Comparison of ENCODE assay signal across 8 cellular contexts in the genomic region with DNA sequence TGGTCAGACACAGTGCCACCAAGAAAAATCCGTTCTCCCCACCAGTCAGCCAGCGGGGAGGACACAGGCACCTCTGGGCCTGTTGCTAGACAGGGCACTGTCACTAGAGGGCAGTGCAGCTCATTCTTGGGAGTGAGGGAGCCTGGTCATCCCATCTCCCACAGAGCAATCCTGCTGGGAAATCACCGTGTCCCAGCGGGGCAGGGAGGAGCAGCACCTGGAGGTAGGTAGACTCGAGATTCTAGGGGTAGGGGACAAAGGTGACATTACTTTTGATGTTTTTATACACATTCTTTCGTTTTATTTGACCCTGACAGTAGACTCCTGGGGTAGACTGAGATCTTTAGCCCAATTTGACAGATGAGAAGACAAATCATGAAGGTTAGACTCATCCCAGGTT. TPM values are rescaled to one million over a fixed set of nuclear protein-coding genes. Genes with fewer than 3 reads are reported as not detected.
DNase-seq lines count a peak whose midpoint lies in the region; ATAC-seq lines count a peak whose summit lies in the region.

No MANE protein-coding gene starts in this region.

- H3K23ac ChIP-seq in trophoblast cell (ENCODE audit: low read length) = no peak overlapping the region

- DNase-seq in DMS 273 treated with DMSO at 0.1 percent for 48 hours (lab: John Stamatoyannopoulos, UW) = peak; percentile 44
- DNase-seq in Karpas-422 = peak; percentile 79
- DNase-seq in RPMI7951 (ENCODE audit: low read depth) = peak; percentile 73
- DNase-seq in activated effector memory CD4-positive, alpha-beta T cell treated with Interleukin-2 at 50 U/mL for 16 hours = peak; percentile 49
- peak; percentile 62 for DNase-seq in germinal center (ENCODE audit: low spot score)
- peak; percentile 74 to 92 for DNase-seq in trophoblast cell
- peak; percentile 81 for DNase-seq in ureter (ENCODE audit: low spot score)

- H3K9me3 ChIP-seq in Karpas-422 (ENCODE audit: low read length) = no peaks in the 10 kb centered on the region
- H3K9me3 ChIP-seq in trophoblast cell (ENCODE audit: insufficient read depth, low read depth, low read length) = no peaks in the 10 kb centered on the region

- no peak overlapping the region for H4K12ac ChIP-seq in trophoblast cell (ENCODE audit: low read depth, low read length)

- H2AFZ ChIP-seq in Karpas-422 (ENCODE audit: low read length) (no peak overlapping the region), trophoblast cell (ENCODE audit: insufficient read depth, low read length, poor library complexity) (no peak overlapping the region)

- H3K4me1 ChIP-seq in Karpas-422 (ENCODE audit: low read length) = no peaks in the 10 kb centered on the region
- peaks cover 0 to 3% of the 10 kb centered on the region in 2 experiments for H3K4me1 ChIP-seq in trophoblast cell (ENCODE audit: control insufficient read depth in 1 of 2, insufficient read depth in 2 of 2, low read length in 2 of 2)

- no peak overlapping the region for H3K14ac ChIP-seq in trophoblast cell (ENCODE audit: low read length)

- H4K20me1 ChIP-seq in Karpas-422 (ENCODE audit: insufficient read depth, low read depth, low read length) = no peaks in the 10 kb centered on the region

- no peak overlapping the region for H3K27ac ChIP-seq in Karpas-422 (ENCODE audit: low read length)
- H3K27ac ChIP-seq in trophoblast cell (ENCODE audit: low read depth, low read length) = no peak overlapping the region

- no peak overlapping the region for H2BK12ac ChIP-seq in trophoblast cell (ENCODE audit: low read length)

- no peak overlapping the region for H2BK5ac ChIP-seq in trophoblast cell (ENCODE audit: low read depth, low read length, poor library complexity)

- H3K4ac ChIP-seq in trophoblast cell (ENCODE audit: low read depth, low read length) = no peak overlapping the region

- H3K4me2 ChIP-seq in Karpas-422 (ENCODE audit: low read depth, low read length, poor library complexity, severe bottlenecking) (no peak overlapping the region), trophoblast cell (ENCODE audit: low read length) (no peak overlapping the region)

- H2BK120ac ChIP-seq in trophoblast cell (ENCODE audit: insufficient read depth, low read length, poor library complexity) = no peak overlapping the region

- H3K18ac ChIP-seq in trophoblast cell (ENCODE audit: low read length) = no peak overlapping the region

- H3K79me1 ChIP-seq in trophoblast cell (ENCODE audit: low read length) = no peaks in the 10 kb centered on the region

- no peak overlapping the region for H3K9ac ChIP-seq in Karpas-422 (ENCODE audit: low read length)
- no peak overlapping the region for H3K9ac ChIP-seq in trophoblast cell (ENCODE audit: low read length)

- ATAC-seq in GM21576 (IDR thresholded peaks at IDR 0.05; ENCODE audit: unreplicated experiment) = peak; percentile 75

- H4K8ac ChIP-seq in trophoblast cell (ENCODE audit: low read depth, low read length) = no peak overlapping the region

- no CpG with 5 or more reads among the region's 6 CpGs for WGBS in trophoblast cell (ENCODE audit: extremely low coverage, insufficient coverage, insufficient read length)

- H3K27me3 ChIP-seq in Karpas-422 (ENCODE audit: low read length) = no peaks in the 10 kb centered on the region
- no peaks in the 10 kb centered on the region for H3K27me3 ChIP-seq in trophoblast cell (ENCODE audit: insufficient read depth, low read length)

- H3K36me3 ChIP-seq in Karpas-422 (ENCODE audit: insufficient read depth, low read length) (no peaks in the 10 kb centered on the region), trophoblast cell (ENCODE audit: control insufficient read depth in 1 of 2, insufficient read depth in 2 of 2, low read length in 2 of 2) (no peaks in the 10 kb centered on the region)

- H3K9me2 ChIP-seq in Karpas-422 (replicated peaks; ENCODE audit: insufficient read depth, low read length) = no peaks in the 10 kb centered on the region

- no peak overlapping the region for H2AK5ac ChIP-seq in trophoblast cell (ENCODE audit: low read length)

- no peaks in the 10 kb centered on the region for H3K79me2 ChIP-seq in Karpas-422 (ENCODE audit: low read length)
- H3K79me2 ChIP-seq in trophoblast cell (ENCODE audit: control insufficient read depth, insufficient read depth, low read length, poor library complexity) = no peaks in the 10 kb centered on the region

- H3K4me3 ChIP-seq in Karpas-422 (ENCODE audit: low read length) = no peak overlapping the region
- no peak overlapping the region for H3K4me3 ChIP-seq in trophoblast cell (ENCODE audit: low read depth, low read length)

- no peak overlapping the region for H4K91ac ChIP-seq in trophoblast cell (ENCODE audit: low read depth, low read length)

RNA-seq across cellular contexts. Expression of a gene that starts 6.7 kb away (rescaled TPM):
- total RNA-seq in Karpas-422 (2014; rRNA removed; shearing (Covaris generic); ENCODE audit: low replicate concordance) = not detected in 2 replicates
- total RNA-seq in RPMI7951 (2014; rRNA removed; shearing (Covaris generic)) = 4.5 and 7.3 TPM in 2 replicates
- polyA plus RNA-seq in trophoblast cell (2013) = 11.6 and 13.5 TPM in 2 replicates
- 0.68 TPM for total RNA-seq in ureter
